ENCODE assay signal across 19 cellular contexts in genomic region chr7:32318300-32319018, GRCh38.
DNase-seq lines count a peak whose midpoint lies in the region; ATAC-seq and TF ChIP-seq lines count a peak whose summit lies in the region.
"Had no signal": no experiment of that assay in that cellular context is flagged by ENCODE, and none has a peak within 500 bp of the region (broad histone marks: within the 10 kb centered on the region; RNA-seq: fewer than 3 reads in every experiment).

No MANE protein-coding gene starts in this region.

- H2BK12ac ChIP-seq in neuronal stem cell (ENCODE audit: low read length), result no peak overlapping the region

- H2AFZ ChIP-seq in neuronal stem cell (ENCODE audit: low read length), result no peak overlapping the region

- no peaks in the 10 kb centered on the region for H3K9me3 Mint-ChIP-seq in activated CD4-positive, alpha-beta T cell treated with anti-CD3 and anti-CD28 coated beads, Interleukin-2, amount 10 ng/mL, durations not matched to agents 7 days and 5 days

- no peak overlapping the region for H4K8ac ChIP-seq in neuronal stem cell (ENCODE audit: low read depth, low read length)

- ATAC-seq in Right ventricle myocardium superior (ENCODE audit: poor library complexity) (peak; percentile 90), upper lobe of left lung (ENCODE audit: low FRiP score in 2 of 2) (peak in 1 of 2 donors; percentile 57), HG02938 (IDR thresholded peaks at IDR 0.05; ENCODE audit: unreplicated experiment) (no peak)
- ATAC-seq: PC-3 had no signal

- H3K4me1 ChIP-seq in neuronal stem cell (ENCODE audit: control insufficient read depth in 2 of 2, insufficient read depth in 1 of 2, low read depth in 1 of 2, low read length in 2 of 2) (no peaks in the 10 kb centered on the region), upper lobe of left lung (peaks cover 0 to 11% (median 5%) of the 10 kb centered on the region in 4 donors)
- H3K4me1 ChIP-seq: BLaER1 treated with 17β-estradiol and CSF1 and Interleukin-3, amounts not matched to agents 10 nM and 100 nM had no signal

- no peaks in the 10 kb centered on the region for H3K36me3 Mint-ChIP-seq in activated CD4-positive, alpha-beta T cell treated with anti-CD3 and anti-CD28 coated beads, Interleukin-2, amount 10 ng/mL, durations not matched to agents 7 days and 5 days (ENCODE audit: low read depth)
- H3K36me3 Mint-ChIP-seq: activated naive CD8-positive, alpha-beta T cell had no signal

- H2BK120ac ChIP-seq in neuronal stem cell (ENCODE audit: low read depth, low read length), result no peak overlapping the region

- no peaks in the 10 kb centered on the region for H3K4me1 Mint-ChIP-seq in activated CD4-positive, alpha-beta T cell treated with anti-CD3 and anti-CD28 coated beads, Interleukin-2, amount 10 ng/mL, durations not matched to agents 7 days and 5 days

- peak overlapping the region; percentile 54 for H3K27ac Mint-ChIP-seq in activated CD4-positive, alpha-beta T cell treated with anti-CD3 and anti-CD28 coated beads, Interleukin-2, amount 10 ng/mL, durations not matched to agents 7 days and 5 days
- H3K27ac Mint-ChIP-seq: activated naive CD8-positive, alpha-beta T cell had no signal

- intact Hi-C loops in Right ventricle myocardium superior (cut with DNase I), result no loop called here

- no peak for TF ChIP-seq CTCF in upper lobe of left lung (IDR thresholded peaks at IDR 0.05)

- no peak for TF ChIP-seq EP300 in upper lobe of left lung (IDR thresholded peaks at IDR 0.05)

- H3K14ac ChIP-seq in neuronal stem cell (ENCODE audit: low read length), result no peak overlapping the region

- no peak overlapping the region for H2BK15ac ChIP-seq in neuronal stem cell (ENCODE audit: low read length)

- H2BK5ac ChIP-seq in neuronal stem cell (ENCODE audit: low read length), result no peak overlapping the region

- H3K9ac ChIP-seq in neuronal stem cell (ENCODE audit: low read depth, low read length, poor library complexity), result no peak overlapping the region
- H3K9ac ChIP-seq: BLaER1 treated with 17β-estradiol and CSF1 and Interleukin-3, amounts not matched to agents 10 nM and 100 nM had no signal

- no peak for TF ChIP-seq POLR2A in upper lobe of left lung (IDR thresholded peaks at IDR 0.05)

- peaks cover 25% of the 10 kb centered on the region for H3K27me3 Mint-ChIP-seq in activated CD4-positive, alpha-beta T cell treated with anti-CD3 and anti-CD28 coated beads, Interleukin-2, amount 10 ng/mL, durations not matched to agents 7 days and 5 days

- no peak overlapping the region for H3K23ac ChIP-seq in neuronal stem cell (ENCODE audit: low read depth, low read length, poor library complexity)

- H3K18ac ChIP-seq in neuronal stem cell (ENCODE audit: low read length), result peak overlapping the region; percentile 65

- H4K91ac ChIP-seq in neuronal stem cell (ENCODE audit: low read depth, low read length, poor library complexity), result no peak overlapping the region

- no peak overlapping the region for H3K4me2 ChIP-seq in neuronal stem cell (ENCODE audit: insufficient read depth, low read length, poor library complexity, severe bottlenecking)
- H3K4me2 ChIP-seq: BLaER1 treated with 17β-estradiol and CSF1 and Interleukin-3, amounts not matched to agents 10 nM and 100 nM had no signal

- POLR2A ChIA-PET in activated CD4-positive, alpha-beta T cell treated with anti-CD3 and anti-CD28 coated beads, Interleukin-2, amount 10 ng/mL, durations not matched to agents 7 days and 5 days (lab: Charles Lee), result no interaction called here

- H3K9me3 ChIP-seq in neuronal stem cell (replicated peaks in 1 of 2; ENCODE audit: control insufficient read depth in 2 of 2, insufficient read depth in 1 of 2, low read depth in 1 of 2, low read length in 2 of 2), result no peaks in the 10 kb centered on the region
- H3K9me3 ChIP-seq in upper lobe of left lung, result no peaks in the 10 kb centered on the region
- H3K9me3 ChIP-seq: BLaER1 treated with 17β-estradiol and CSF1 and Interleukin-3, amounts not matched to agents 10 nM and 100 nM; neutrophil had no signal

- H2AK5ac ChIP-seq in neuronal stem cell (ENCODE audit: low read depth, low read length), result no peak overlapping the region

- H3K4me3 ChIP-seq in neuronal stem cell (ENCODE audit: low read length in 2 of 2) (no peak overlapping the region), upper lobe of left lung (peak overlapping the region in 3 of 4 donors; percentile 1 to 32 (median 21))
- H3K4me3 ChIP-seq: BLaER1 treated with 17β-estradiol and CSF1 and Interleukin-3, amounts not matched to agents 10 nM and 100 nM; SK-N-MC; skin epidermis had no signal

- no peak overlapping the region for H3K4ac ChIP-seq in neuronal stem cell (ENCODE audit: low read length)

- H3K36me3 ChIP-seq in neuronal stem cell (replicated peaks in 1 of 2; ENCODE audit: control insufficient read depth in 2 of 2, insufficient read depth in 2 of 2, low read length in 2 of 2), result no peaks in the 10 kb centered on the region
- H3K36me3 ChIP-seq in upper lobe of left lung, result no peaks in the 10 kb centered on the region
- H3K36me3 ChIP-seq: BLaER1 treated with 17β-estradiol and CSF1 and Interleukin-3, amounts not matched to agents 10 nM and 100 nM; neutrophil had no signal

- WGBS in neuronal stem cell (ENCODE audit: extremely low coverage in 2 of 2, insufficient read length in 2 of 2, insufficient replicate concordance in 1 of 2), 2 donors, result no CpG with 5 or more reads among the region's 37 CpGs
- 29 to 45% methylated on average over 37 of the region's 37 CpGs for WGBS in upper lobe of left lung, 2 donors

- H3K79me1 ChIP-seq in neuronal stem cell (ENCODE audit: low read depth, low read length), result no peaks in the 10 kb centered on the region

- CTCF ChIA-PET in activated CD4-positive, alpha-beta T cell treated with anti-CD3 and anti-CD28 coated beads, Interleukin-2, amount 10 ng/mL, durations not matched to agents 7 days and 5 days (lab: Charles Lee), result no interaction called here

- H3K27me3 ChIP-seq in neuronal stem cell (ENCODE audit: control insufficient read depth in 3 of 3, insufficient read depth in 3 of 3, low read depth in 1 of 3, low read length in 3 of 3), result peaks cover 0 to 3% (median 0%) of the 10 kb centered on the region in 3 experiments
- no peaks in the 10 kb centered on the region for H3K27me3 ChIP-seq in upper lobe of left lung
- H3K27me3 ChIP-seq: BLaER1 treated with 17β-estradiol and CSF1 and Interleukin-3, amounts not matched to agents 10 nM and 100 nM had no signal

- DNase-seq in activated CD4-positive, alpha-beta T cell treated with anti-CD3 and anti-CD28 coated beads, Interleukin-2, amount 10 ng/mL, durations not matched to agents 7 days and 5 days, result no peak
- no peak for DNase-seq in activated CD4-positive, alpha-beta T cell treated with anti-CD3 and anti-CD28 coated beads, Interleukin-2, amount 50 U/mL, for 4 hours
- peak; percentile 62 for DNase-seq in Right ventricle myocardium superior
- DNase-seq in neuronal stem cell (ENCODE audit: low spot score), result no peak
- peak in 1 of 2 donors; percentile 78 for DNase-seq in upper lobe of left lung
- DNase-seq in NCI-H69 (lab: John Stamatoyannopoulos, UW), result no peak
- DNase-seq in NCI-H82 treated with DMSO at 0.1 percent for 48 hours (lab: John Stamatoyannopoulos, UW; ENCODE audit: unreplicated experiment), result no peak
- DNase-seq: 8988T; activated CD4-positive, alpha-beta T cell treated with anti-CD3 and anti-CD28 coated beads for 48 hours; DMS79 treated with DMSO at 0.1 percent for 48 hours; NCI-H187; NCI-H510A treated with DMSO at 0.1 percent for 48 hours; PC-3 had no signal

- H3K4me3 Mint-ChIP-seq in activated CD4-positive, alpha-beta T cell treated with anti-CD3 and anti-CD28 coated beads, Interleukin-2, amount 10 ng/mL, durations not matched to agents 7 days and 5 days, result no peak overlapping the region
- H3K4me3 Mint-ChIP-seq: activated naive CD8-positive, alpha-beta T cell had no signal

- H3K27ac ChIP-seq in neuronal stem cell (replicated peaks; ENCODE audit: low read length) (no peak overlapping the region), upper lobe of left lung (no peak overlapping the region)
- H3K27ac ChIP-seq: BLaER1 treated with 17β-estradiol and CSF1 and Interleukin-3, amounts not matched to agents 10 nM and 100 nM; neutrophil; SK-N-MC; skin epidermis had no signal

Comparison
In these comparisons a context has a peak if more than half of its experiments do, and no peak if none do; other contexts are left out.
1. H3K4me3 ChIP-seq: peak in upper lobe of left lung (3 of 4); none in neuronal stem cell (0 of 2).